Comparison of ENCODE assay signal across 6 cellular contexts in the genomic region with DNA sequence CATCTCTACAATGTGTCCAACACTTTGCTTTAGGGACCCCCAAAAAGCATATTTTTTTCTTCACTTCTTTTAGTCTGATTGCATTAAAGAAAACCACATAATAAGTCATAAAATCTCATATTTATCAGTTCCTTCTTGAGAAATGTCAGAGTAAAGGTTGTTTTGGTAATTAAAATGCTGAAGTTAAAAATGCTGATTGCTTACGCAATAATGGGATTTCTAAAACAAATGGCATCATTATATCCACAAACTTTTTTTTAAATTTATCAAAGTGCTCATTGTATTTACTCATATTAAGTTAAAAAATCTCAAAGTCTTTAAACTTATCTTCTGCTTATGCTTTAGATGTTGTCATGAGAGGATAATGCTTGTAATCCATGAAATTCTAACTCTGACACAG.
"Had no signal": no experiment of that assay in that cellular context is flagged by ENCODE, and none has a peak within 500 bp of the region (broad histone marks: within the 10 kb centered on the region; RNA-seq: fewer than 3 reads in every experiment).

No MANE protein-coding gene starts in this region.

- DNase-seq: H7, HCEC 1CT, KG1 had no signal

- H3K9me3 Mint-ChIP-seq: GM23338 had no signal

- H3K4me3 ChIP-seq: GM23338, K562 had no signal

- H3K4me3 Mint-ChIP-seq: GM23338 had no signal

- H3K27ac Mint-ChIP-seq: GM23338 had no signal

- H3K4me2 ChIP-seq: GM23338 had no signal

- H3K27ac ChIP-seq: HL-60 had no signal

- H3K4me1 Mint-ChIP-seq: GM23338 had no signal

- H2AFZ ChIP-seq: GM23338 had no signal
